36 cellular contexts compared by ENCODE assay signal in genomic region chr16:6674071-6674470, GRCh38.
"Had no signal": no experiment of that assay in that cellular context is flagged by ENCODE, and none has a peak within 500 bp of the region (broad histone marks: within the 10 kb centered on the region; RNA-seq: fewer than 3 reads in every experiment).

No MANE protein-coding gene starts in this region.

- H3K27me3 ChIP-seq: adrenal gland, body of pancreas, brain microvascular endothelial cell, breast epithelium had no signal

- H3K36me3 Mint-ChIP-seq: activated CD4-positive, alpha-beta memory T cell treated with anti-CD3 and anti-CD28 coated beads for 36 hours; activated naive CD8-positive, alpha-beta T cell treated with anti-CD3 and anti-CD28 coated beads for 36 hours had no signal

- H3K27ac ChIP-seq: adrenal gland, body of pancreas, brain microvascular endothelial cell, breast epithelium, VCaP had no signal

- DNase-seq: activated B cell treated with CpG ODN at 0.5 μM for 24 hours; activated CD4-positive, alpha-beta memory T cell treated with anti-CD3 and anti-CD28 coated beads for 36 hours; activated CD4-positive, alpha-beta T cell treated with anti-CD3 and anti-CD28 coated beads for 4 hours; activated CD4-positive, alpha-beta T cell treated with anti-CD3 and anti-CD28 coated beads, Interleukin-2, amount 10 ng/mL, durations not matched to agents 24 days and 14 days; activated CD4-positive, alpha-beta T cell treated with anti-CD3 and anti-CD28 coated beads, Interleukin-2, amount 50 U/mL, for 1 hour; activated CD4-positive, alpha-beta T cell treated with anti-CD3 and anti-CD28 coated beads, Interleukin-2, amount 50 U/mL, for 4 hours; activated CD4-positive, CD25-positive, alpha-beta regulatory T cell treated with anti-CD3 and anti-CD28 coated beads, Interleukin-2, amount 50 U/mL, for 72 hours; activated CD8-positive, alpha-beta memory T cell treated with anti-CD3 and anti-CD28 coated beads, Interleukin-2, amount 50 U/mL, for 4 hours; activated CD8-positive, alpha-beta T cell treated with anti-CD3 and anti-CD28 coated beads for 36 hours; activated effector memory CD4-positive, alpha-beta T cell treated with anti-CD3 and anti-CD28 coated beads, Interleukin-2, amount 50 U/mL, for 16 hours; activated gamma-delta T cell treated with Interleukin-2 at 50 U/mL for 16 hours; activated naive CD4-positive, alpha-beta T cell; activated naive CD4-positive, alpha-beta T cell treated with anti-CD3 and anti-CD28 coated beads for 36 hours; activated naive CD4-positive, alpha-beta T cell treated with anti-CD3 and anti-CD28 coated beads, Interleukin-2, amount 50 U/mL, for 16 hours; activated naive CD8-positive, alpha-beta T cell treated with anti-CD3 and anti-CD28 coated beads for 36 hours; activated T-cell treated with anti-CD3 and anti-CD28 coated beads for 4 hours; activated T-cell treated with anti-CD3 and anti-CD28 coated beads, Interleukin-2, amount 50 U/mL, for 1 hour; activated T-cell treated with anti-CD3 and anti-CD28 coated beads, Interleukin-2, amount 50 U/mL, for 4 hours; activated T-cell treated with anti-CD3 and anti-CD28 coated beads, Interleukin-2, amount 50 U/mL, for 72 hours; adrenal gland; amniotic stem cell; aorta; body of pancreas; brain microvascular endothelial cell; central memory CD4-positive, alpha-beta T cell; T-helper 2 cell; T-helper 9 cell had no signal

- FAIRE-seq: astrocyte, TTC549 had no signal

- H3K27me3 Mint-ChIP-seq: activated B cell treated with CpG ODN at 0.5 μM for 24 hours; activated CD4-positive, alpha-beta memory T cell treated with anti-CD3 and anti-CD28 coated beads for 36 hours; activated CD4-positive, alpha-beta T cell treated with anti-CD3 and anti-CD28 coated beads, Interleukin-2, amount 10 ng/mL, durations not matched to agents 24 days and 14 days; activated CD8-positive, alpha-beta T cell treated with anti-CD3 and anti-CD28 coated beads for 36 hours; activated naive CD8-positive, alpha-beta T cell treated with anti-CD3 and anti-CD28 coated beads for 36 hours; activated T-helper 17 cell treated with anti-CD3 and anti-CD28 coated beads, Interleukin-2, amount 50 U/mL, for 72 hours had no signal

- H3K4me1 ChIP-seq: adrenal gland, body of pancreas, breast epithelium had no signal

- H3K36me3 ChIP-seq: adrenal gland, brain microvascular endothelial cell, breast epithelium had no signal

- H3K9me3 ChIP-seq: adrenal gland, body of pancreas, breast epithelium had no signal

- H3K4me3 Mint-ChIP-seq: activated B cell treated with CpG ODN at 0.5 μM for 24 hours; activated CD4-positive, alpha-beta memory T cell treated with anti-CD3 and anti-CD28 coated beads for 36 hours; activated CD4-positive, alpha-beta T cell treated with anti-CD3 and anti-CD28 coated beads, Interleukin-2, amount 10 ng/mL, durations not matched to agents 24 days and 14 days; activated CD8-positive, alpha-beta T cell treated with anti-CD3 and anti-CD28 coated beads for 36 hours; activated naive CD4-positive, alpha-beta T cell treated with anti-CD3 and anti-CD28 coated beads for 36 hours; activated naive CD8-positive, alpha-beta T cell treated with anti-CD3 and anti-CD28 coated beads for 36 hours; activated T-cell treated with anti-CD3 and anti-CD28 coated beads, Interleukin-2, amount 50 U/mL, for 4 hours; activated T-cell treated with anti-CD3 and anti-CD28 coated beads, Interleukin-2, amount 50 U/mL, for 72 hours; activated T-helper 1 cell treated with anti-CD3 and anti-CD28 coated beads, Interleukin-12 subunit alpha, Interleukin-12 subunit beta, Interleukin-2, Interleukin-4 antibody, amounts not matched to agents 30 ng/mL and 10 ng/mL and 1 ng/mL, durations not matched to agents 14 hours and 24 hours and 36 hours; activated T-helper 17 cell treated with anti-CD3 and anti-CD28 coated beads, Interleukin-2, amount 50 U/mL, for 72 hours; T-helper 1 cell treated with Interleukin-12 subunit alpha and Interleukin-12 subunit beta and Interleukin-4 antibody, amounts not matched to agents 30 μg/mL and 1 μg/mL, for 36 hours; T-helper 2 cell treated with Interferon-gamma antibody and Interleukin-4, amounts not matched to agents 5 μg/mL and 100 μg/mL, for 36 hours had no signal

- H3K4me1 Mint-ChIP-seq: activated B cell treated with CpG ODN at 0.5 μM for 24 hours; activated CD4-positive, alpha-beta T cell treated with anti-CD3 and anti-CD28 coated beads, Interleukin-2, amount 10 ng/mL, durations not matched to agents 24 days and 14 days; activated naive CD8-positive, alpha-beta T cell treated with anti-CD3 and anti-CD28 coated beads for 36 hours; activated T-helper 17 cell treated with anti-CD3 and anti-CD28 coated beads, Interleukin-2, amount 50 U/mL, for 72 hours had no signal

- ATAC-seq: activated CD8-positive, alpha-beta T cell treated with anti-CD3 and anti-CD28 coated beads for 36 hours; activated naive CD4-positive, alpha-beta T cell treated with anti-CD3 and anti-CD28 coated beads, Interleukin-2, amount 50 U/mL, for 72 hours; activated T-cell treated with anti-CD3 and anti-CD28 coated beads, Interleukin-2, amount 50 U/mL, for 4 hours; activated T-cell treated with anti-CD3 and anti-CD28 coated beads, Interleukin-2, amount 50 U/mL, for 72 hours; activated T-helper 17 cell treated with anti-CD3 and anti-CD28 coated beads, Interleukin-2, amount 50 U/mL, for 72 hours; body of pancreas had no signal

- H3K27ac Mint-ChIP-seq: activated B cell treated with CpG ODN at 0.5 μM for 24 hours; activated CD4-positive, alpha-beta memory T cell treated with anti-CD3 and anti-CD28 coated beads for 36 hours; activated CD4-positive, alpha-beta T cell treated with anti-CD3 and anti-CD28 coated beads, Interleukin-2, amount 10 ng/mL, durations not matched to agents 24 days and 14 days; activated CD8-positive, alpha-beta T cell treated with anti-CD3 and anti-CD28 coated beads for 36 hours; activated naive CD4-positive, alpha-beta T cell treated with anti-CD3 and anti-CD28 coated beads for 36 hours; activated naive CD4-positive, alpha-beta T cell treated with anti-CD3 and anti-CD28 coated beads, Interleukin-2, amount 50 U/mL, for 72 hours; activated naive CD8-positive, alpha-beta T cell treated with anti-CD3 and anti-CD28 coated beads for 36 hours; activated T-cell treated with anti-CD3 and anti-CD28 coated beads, Interleukin-2, amount 50 U/mL, for 72 hours; activated T-helper 1 cell treated with anti-CD3 and anti-CD28 coated beads, Interleukin-12 subunit alpha, Interleukin-12 subunit beta, Interleukin-2, Interleukin-4 antibody, amounts not matched to agents 30 ng/mL and 10 ng/mL and 1 ng/mL, durations not matched to agents 14 hours and 24 hours and 36 hours; activated T-helper 17 cell treated with anti-CD3 and anti-CD28 coated beads, Interleukin-2, amount 50 U/mL, for 72 hours; T-helper 1 cell treated with Interleukin-12 subunit alpha and Interleukin-12 subunit beta and Interleukin-4 antibody, amounts not matched to agents 30 μg/mL and 1 μg/mL, for 36 hours; T-helper 2 cell treated with Interferon-gamma antibody and Interleukin-4, amounts not matched to agents 5 μg/mL and 100 μg/mL, for 36 hours had no signal

- H3K4me3 ChIP-seq: adrenal gland, body of pancreas, breast epithelium had no signal
